In the genomic region with DNA sequence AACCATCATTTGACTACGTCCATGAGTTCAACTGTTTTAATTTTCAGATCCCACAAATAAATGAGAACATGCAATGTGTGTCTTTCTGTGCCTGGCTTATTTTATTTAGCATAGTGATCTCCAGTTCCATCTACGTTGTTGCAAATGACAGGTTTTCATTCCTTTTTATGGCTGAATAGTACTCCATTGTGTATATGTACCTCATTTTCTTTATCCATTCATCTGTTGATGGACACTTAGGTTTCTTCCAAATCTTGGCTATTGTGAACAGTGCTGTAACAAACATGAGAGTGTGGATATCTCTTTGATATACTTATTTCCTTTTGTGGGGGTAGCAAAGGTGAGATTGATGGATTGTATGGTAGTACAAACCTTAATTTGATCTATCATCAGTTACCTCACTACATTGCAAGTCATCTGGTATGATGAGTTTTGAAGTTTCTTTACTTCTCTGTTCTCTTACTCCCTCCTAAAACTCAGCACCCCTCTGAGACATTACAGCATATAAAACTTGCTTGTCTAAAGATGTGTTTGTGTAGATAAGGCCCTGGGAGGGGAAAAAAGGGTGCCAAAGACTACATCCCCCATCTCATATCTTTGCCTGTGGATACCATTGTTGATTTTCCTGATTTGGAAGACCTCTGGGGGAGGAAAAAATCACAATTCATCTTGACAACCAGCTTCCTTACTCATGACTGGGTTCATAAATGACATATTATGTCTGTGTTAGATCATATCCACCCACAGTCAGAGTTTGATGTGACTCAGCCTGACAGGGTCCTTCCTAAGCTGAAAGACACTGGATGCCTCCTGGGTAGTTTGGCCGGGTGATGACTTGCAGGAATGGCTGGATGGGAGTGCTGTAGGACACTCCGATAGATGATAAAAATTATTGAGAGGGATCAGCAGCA, we compare ENCODE assay signal across 1 cellular context.
TF ChIP-seq lines count a peak whose summit lies in the region.

No MANE protein-coding gene starts in this region.

TF ChIP-seq in K562, 482 proteins besides CTCF, POLR2A, EP300 and RAD21 (continued from another document):
- TF ChIP-seq, protein P1, sequence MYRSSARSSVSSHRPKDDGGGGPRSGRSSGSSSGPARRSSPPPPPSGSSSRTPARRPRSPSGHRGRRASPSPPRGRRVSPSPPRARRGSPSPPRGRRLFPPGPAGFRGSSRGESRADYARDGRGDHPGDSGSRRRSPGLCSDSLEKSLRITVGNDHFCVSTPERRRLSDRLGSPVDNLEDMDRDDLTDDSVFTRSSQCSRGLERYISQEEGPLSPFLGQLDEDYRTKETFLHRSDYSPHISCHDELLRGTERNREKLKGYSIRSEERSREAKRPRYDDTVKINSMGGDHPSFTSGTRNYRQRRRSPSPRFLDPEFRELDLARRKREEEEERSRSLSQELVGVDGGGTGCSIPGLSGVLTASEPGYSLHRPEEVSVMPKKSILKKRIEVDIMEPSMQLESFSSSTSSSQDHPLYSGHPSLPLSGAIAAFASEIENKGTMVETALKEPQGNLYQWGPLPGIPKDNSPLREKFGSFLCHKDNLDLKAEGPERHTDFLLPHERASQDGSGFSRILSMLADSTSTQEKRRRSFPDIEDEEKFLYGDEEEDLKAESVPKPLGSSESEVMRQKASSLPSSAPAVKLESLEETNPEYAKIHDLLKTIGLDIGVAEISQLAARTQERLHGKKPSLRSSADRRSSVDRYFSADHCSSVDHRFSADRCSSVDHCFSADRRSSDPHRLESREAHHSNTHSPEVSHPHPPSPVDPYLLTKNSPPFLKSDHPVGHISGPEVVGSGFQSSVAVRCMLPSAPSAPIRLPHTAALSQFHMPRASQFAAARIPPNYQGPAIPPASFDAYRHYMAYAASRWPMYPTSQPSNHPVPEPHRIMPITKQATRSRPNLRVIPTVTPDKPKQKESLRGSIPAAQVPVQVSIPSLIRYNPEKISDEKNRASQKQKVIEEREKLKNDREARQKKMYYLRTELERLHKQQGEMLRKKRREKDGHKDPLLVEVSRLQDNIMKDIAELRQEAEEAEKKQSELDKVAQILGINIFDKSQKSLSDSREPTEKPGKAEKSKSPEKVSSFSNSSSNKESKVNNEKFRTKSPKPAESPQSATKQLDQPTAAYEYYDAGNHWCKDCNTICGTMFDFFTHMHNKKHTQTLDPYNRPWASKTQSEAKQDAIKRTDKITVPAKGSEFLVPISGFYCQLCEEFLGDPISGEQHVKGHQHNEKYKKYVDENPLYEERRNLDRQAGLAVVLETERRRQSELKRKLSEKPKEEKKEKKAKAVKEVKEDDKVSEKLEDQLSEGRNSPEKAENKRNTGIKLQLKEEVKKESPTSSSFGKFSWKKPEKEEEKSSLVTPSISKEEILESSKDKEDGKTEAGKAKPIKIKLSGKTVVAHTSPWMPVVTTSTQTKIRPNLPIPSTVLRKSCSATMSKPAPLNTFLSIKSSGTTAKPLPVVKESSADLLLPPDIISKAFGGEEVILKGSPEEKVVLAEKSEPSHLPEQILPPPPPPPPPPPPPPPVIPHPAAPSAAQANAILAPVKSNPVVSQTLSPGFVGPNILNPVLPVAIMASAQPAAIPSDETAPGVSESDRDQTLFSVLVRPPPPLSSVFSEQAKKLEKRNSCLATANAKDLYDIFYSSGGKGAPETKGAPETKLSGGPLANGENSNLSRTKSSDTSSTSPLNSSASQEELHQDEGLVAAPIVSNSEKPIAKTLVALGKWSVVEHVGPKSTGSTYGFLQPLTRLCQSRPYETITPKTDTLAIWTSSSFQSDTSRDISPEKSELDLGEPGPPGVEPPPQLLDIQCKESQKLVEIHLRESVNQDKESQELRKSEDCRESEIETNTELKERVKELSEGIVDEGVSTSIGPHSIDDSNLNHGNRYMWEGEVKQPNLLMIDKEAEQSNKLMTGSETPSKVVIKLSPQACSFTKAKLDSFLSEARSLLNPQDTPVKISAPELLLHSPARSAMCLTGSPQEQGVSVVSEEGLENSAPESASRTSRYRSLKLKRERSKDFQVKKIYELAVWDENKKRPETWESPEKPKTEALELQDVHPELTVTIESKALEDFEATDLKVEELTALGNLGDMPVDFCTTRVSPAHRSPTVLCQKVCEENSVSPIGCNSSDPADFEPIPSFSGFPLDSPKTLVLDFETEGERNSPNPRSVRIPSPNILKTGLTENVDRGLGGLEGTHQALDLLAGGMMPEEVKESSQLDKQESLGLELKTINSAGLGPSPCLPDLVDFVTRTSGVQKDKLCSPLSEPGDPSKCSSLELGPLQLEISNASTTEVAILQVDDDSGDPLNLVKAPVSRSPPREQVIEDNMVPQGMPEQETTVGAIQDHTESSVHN (IDR thresholded peaks at IDR 0.05; ENCODE audit: borderline replicate concordance in 1 of 2, low read depth in 1 of 2): peak in 1 of 2 experiments; percentile 83; a peak in 2 of 4 replicates
- TF ChIP-seq CREM (IDR thresholded peaks at IDR 0.05; ENCODE audit: low read depth): peak; percentile 57; the same call in 1 of the 2 replicates
- no peak for TF ChIP-seq TEAD2 (tag; IDR thresholded peaks at IDR 0.05)
- TF ChIP-seq ELF1 (tag; IDR thresholded peaks at IDR 0.05): peak; percentile 56
- peak; percentile 70; the same call in 1 of the 2 replicates for TF ChIP-seq GATAD2A (IDR thresholded peaks at IDR 0.05)
- no peak for TF ChIP-seq POLR2H (tag; IDR thresholded peaks at IDR 0.05; ENCODE audit: low read depth)
- TF ChIP-seq TAF1 (IDR thresholded peaks at IDR 0.05; ENCODE audit: control insufficient read depth, extremely low read depth, insufficient read depth, low read length, severe bottlenecking): no peak
- TF ChIP-seq PYGO2 (tag; IDR thresholded peaks at IDR 0.05): peak; percentile 42; the same call in 1 of the 2 replicates
- TF ChIP-seq, protein P2, sequence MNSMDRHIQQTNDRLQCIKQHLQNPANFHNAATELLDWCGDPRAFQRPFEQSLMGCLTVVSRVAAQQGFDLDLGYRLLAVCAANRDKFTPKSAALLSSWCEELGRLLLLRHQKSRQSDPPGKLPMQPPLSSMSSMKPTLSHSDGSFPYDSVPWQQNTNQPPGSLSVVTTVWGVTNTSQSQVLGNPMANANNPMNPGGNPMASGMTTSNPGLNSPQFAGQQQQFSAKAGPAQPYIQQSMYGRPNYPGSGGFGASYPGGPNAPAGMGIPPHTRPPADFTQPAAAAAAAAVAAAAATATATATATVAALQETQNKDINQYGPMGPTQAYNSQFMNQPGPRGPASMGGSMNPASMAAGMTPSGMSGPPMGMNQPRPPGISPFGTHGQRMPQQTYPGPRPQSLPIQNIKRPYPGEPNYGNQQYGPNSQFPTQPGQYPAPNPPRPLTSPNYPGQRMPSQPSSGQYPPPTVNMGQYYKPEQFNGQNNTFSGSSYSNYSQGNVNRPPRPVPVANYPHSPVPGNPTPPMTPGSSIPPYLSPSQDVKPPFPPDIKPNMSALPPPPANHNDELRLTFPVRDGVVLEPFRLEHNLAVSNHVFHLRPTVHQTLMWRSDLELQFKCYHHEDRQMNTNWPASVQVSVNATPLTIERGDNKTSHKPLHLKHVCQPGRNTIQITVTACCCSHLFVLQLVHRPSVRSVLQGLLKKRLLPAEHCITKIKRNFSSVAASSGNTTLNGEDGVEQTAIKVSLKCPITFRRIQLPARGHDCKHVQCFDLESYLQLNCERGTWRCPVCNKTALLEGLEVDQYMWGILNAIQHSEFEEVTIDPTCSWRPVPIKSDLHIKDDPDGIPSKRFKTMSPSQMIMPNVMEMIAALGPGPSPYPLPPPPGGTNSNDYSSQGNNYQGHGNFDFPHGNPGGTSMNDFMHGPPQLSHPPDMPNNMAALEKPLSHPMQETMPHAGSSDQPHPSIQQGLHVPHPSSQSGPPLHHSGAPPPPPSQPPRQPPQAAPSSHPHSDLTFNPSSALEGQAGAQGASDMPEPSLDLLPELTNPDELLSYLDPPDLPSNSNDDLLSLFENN (IDR thresholded peaks at IDR 0.05; ENCODE audit: low read depth in 2 of 2, low read length in 2 of 2): 0 out of 4 replicates have a peak, but pooled peaks of 1 of the 2 experiments have one; percentile 27
- peak; percentile 77; the same call in 1 of the 2 replicates for TF ChIP-seq SMARCC2 (IDR thresholded peaks at IDR 0.05; ENCODE audit: low read depth)
- TF ChIP-seq KDM5B (IDR thresholded peaks at IDR 0.05; ENCODE audit: insufficient replicate concordance, low read depth, low read length): no peak
